In genomic region chr20:32482251-32483220, GRCh38 we compare ENCODE assay signal across 8 cellular contexts.
DNase-seq lines count a peak whose midpoint lies in the region; ATAC-seq and TF ChIP-seq lines count a peak whose summit lies in the region.

No MANE protein-coding gene starts in this region.

- intact Hi-C loops in heart right ventricle (cut with DNase I) (loop anchor here in 8 of 10 donors (5.0 to 10.0 kb wide), 6 partner anchors 125 to 328 kb away; partner anchors contain the start of genes ASXL1 (in 5 of the 8), PLAGL2 (in 1 of the 8) and POFUT1 (in 1 of the 8)), psoas muscle (cut with DNase I) (no loop called here)

- H3K36me3 ChIP-seq in heart right ventricle (no peaks in the 10 kb centered on the region), psoas muscle (ENCODE audit: insufficient read depth in 1 of 2, low read depth in 1 of 2) (no peaks in the 10 kb centered on the region)

- H3K4me1 ChIP-seq in heart right ventricle = peaks cover 4 to 64% (median 45%) of the 10 kb centered on the region in 9 donors
- peaks cover 11% of the 10 kb centered on the region for H3K4me1 ChIP-seq in psoas muscle

- TF ChIP-seq CTCF in GM10266 (IDR thresholded peaks at IDR 0.05; ENCODE audit: control insufficient read depth, insufficient read depth, low read depth, missing control alignments) (no peak), heart right ventricle (IDR thresholded peaks at IDR 0.05) (no peak), psoas muscle (IDR thresholded peaks at IDR 0.05) (no peak)

- DNase-seq in GM10266 (ENCODE audit: extremely low spot score) (peak; percentile 64), NOMO-1 treated with dmso at 0.1 percent for 144 hours (lab: John Stamatoyannopoulos, UW; ENCODE audit: unreplicated experiment) (peak; percentile 66), heart right ventricle (peak; percentile 58 to 60), psoas muscle (peak; percentile 56 to 69), NCI-H2171 (lab: John Stamatoyannopoulos, UW) (no peak)
- no peak for DNase-seq in effector CD8-positive, alpha-beta T cell (lab: John Stamatoyannopoulos, UW)

- no peak overlapping the region for H3K27ac Mint-ChIP-seq in activated naive CD8-positive, alpha-beta T cell

- H3K9me3 ChIP-seq in heart right ventricle (no peaks in the 10 kb centered on the region), psoas muscle (no peaks in the 10 kb centered on the region)

- peaks cover 51% of the 10 kb centered on the region for H3K4me1 Mint-ChIP-seq in activated naive CD8-positive, alpha-beta T cell (ENCODE audit: low read depth)

- peaks cover 2% of the 10 kb centered on the region for H3K36me3 Mint-ChIP-seq in activated naive CD8-positive, alpha-beta T cell

- H3K4me3 ChIP-seq in heart right ventricle = peak overlapping the region; percentile 52 to 92 (median 76)
- H3K4me3 ChIP-seq in psoas muscle = peak overlapping the region; percentile 74

- WGBS in heart right ventricle, 2 donors = 4 to 7% methylated on average over 66 to 88 of the region's 88 CpGs
- WGBS in psoas muscle, 3 donors = 13 to 15% (median 14%) methylated on average over 60 to 88 of the region's 88 CpGs

- H3K9me3 Mint-ChIP-seq in activated naive CD8-positive, alpha-beta T cell (ENCODE audit: low read depth) = no peaks in the 10 kb centered on the region

- peak overlapping the region; percentile 76 for H3K4me3 Mint-ChIP-seq in activated naive CD8-positive, alpha-beta T cell

- H3K27me3 ChIP-seq in heart right ventricle = no peaks in the 10 kb centered on the region
- peaks cover 0 to 15% (median 0%) of the 10 kb centered on the region in 3 donors for H3K27me3 ChIP-seq in psoas muscle (ENCODE audit: insufficient read depth in 3 of 3, low read length in 2 of 3)

- H3K27ac ChIP-seq in heart right ventricle (peak overlapping the region; percentile 63 to 90 (median 82)), psoas muscle (peak overlapping the region; percentile 58)

- no peaks in the 10 kb centered on the region for H3K27me3 Mint-ChIP-seq in activated naive CD8-positive, alpha-beta T cell

- ATAC-seq in heart right ventricle = peak; percentile 25 to 63 (median 35)
- ATAC-seq in psoas muscle = peak; percentile 14 to 39 (median 26)
- ATAC-seq in GM19455 (IDR thresholded peaks at IDR 0.05; ENCODE audit: unreplicated experiment) = no peak

Comparison
In these comparisons a context has a peak if more than half of its experiments do, and no peak if none do; other contexts are left out.
1. DNase-seq: peak in GM10266 (single experiment), NOMO-1 treated with dmso at 0.1 percent for 144 hours (single experiment), heart right ventricle (2 of 2) and psoas muscle (2 of 2); none in NCI-H2171 (single experiment) and effector CD8-positive, alpha-beta T cell (single experiment).
2. intact Hi-C loops: an anchor here in heart right ventricle (5.0 to 10.0 kb wide); none called in psoas muscle.